ENCODE assay signal across 11 cellular contexts in genomic region chr20:21396921-21397340, GRCh38. TPM values are rescaled to one million over a fixed set of nuclear protein-coding genes. Genes with fewer than 3 reads are reported as not detected.
DNase-seq lines count a peak whose midpoint lies in the region; ATAC-seq and TF ChIP-seq lines count a peak whose summit lies in the region.
"Had no signal": no experiment of that assay in that cellular context is flagged by ENCODE, and none has a peak within 500 bp of the region (broad histone marks: within the 10 kb centered on the region; RNA-seq: fewer than 3 reads in every experiment).

No MANE protein-coding gene starts in this region.

- no peak for TF ChIP-seq CTCF in WERI-Rb-1 (IDR thresholded peaks at IDR 0.05; ENCODE audit: low read depth, low read length)

- H3K36me3 ChIP-seq in WERI-Rb-1 (no peaks in the 10 kb centered on the region), iPS-15b (ENCODE audit: control insufficient read depth, insufficient read depth, low read length) (no peaks in the 10 kb centered on the region), urinary bladder (ENCODE audit: insufficient read depth) (no peaks in the 10 kb centered on the region)

- H3K4me1 ChIP-seq in iPS-15b (ENCODE audit: control insufficient read depth, insufficient read depth, low read length) = no peaks in the 10 kb centered on the region
- H3K4me1 ChIP-seq in urinary bladder (ENCODE audit: insufficient read depth) = peaks cover 3% of the 10 kb centered on the region

- H3K27me3 ChIP-seq in WERI-Rb-1 (ENCODE audit: insufficient read depth, low read depth, severe bottlenecking) (peaks cover 2% of the 10 kb centered on the region), iPS-15b (ENCODE audit: control insufficient read depth, insufficient read depth, low read length) (peaks cover 95% of the 10 kb centered on the region)

- ATAC-seq in HG03469 (IDR thresholded peaks at IDR 0.05; ENCODE audit: unreplicated experiment) (no peak), HG03108 (IDR thresholded peaks at IDR 0.05; ENCODE audit: unreplicated experiment) (no peak), HG03521 (IDR thresholded peaks at IDR 0.05; ENCODE audit: unreplicated experiment) (no peak)

- no peak overlapping the region for H3K9ac ChIP-seq in iPS-15b (ENCODE audit: low read depth, low read length)

- peak overlapping the region; percentile 40 for H3K4me3 ChIP-seq in WERI-Rb-1 (ENCODE audit: low read depth, low read length)
- peak overlapping the region; percentile 39 for H3K4me3 ChIP-seq in iPS-15b (ENCODE audit: low read depth, low read length)
- H3K4me3 ChIP-seq in urinary bladder (ENCODE audit: low read depth, low read length) = peak overlapping the region; percentile 16

- peak overlapping the region; percentile 35 for H3K27ac ChIP-seq in WERI-Rb-1
- no peak overlapping the region for H3K27ac ChIP-seq in urinary bladder (ENCODE audit: low read depth)

- DNase-seq in stimulated activated CD4-positive, alpha-beta T cell treated with anti-CD3 and anti-CD28 coated beads, Interleukin-4, amount 100 ng/mL, for 1 hour = peak; percentile 8
- no peak for DNase-seq in stimulated activated CD4-positive, alpha-beta T cell treated with anti-CD3 and anti-CD28 coated beads, Interleukin-4, amount 100 ng/mL, for 24 hours
- DNase-seq in WERI-Rb-1 = peak; percentile 37
- DNase-seq: small intestine had no signal

- no peaks in the 10 kb centered on the region for H3K9me3 ChIP-seq in WERI-Rb-1 (ENCODE audit: severe bottlenecking)
- no peaks in the 10 kb centered on the region for H3K9me3 ChIP-seq in iPS-15b (ENCODE audit: control insufficient read depth, insufficient read depth, low read length)

- 2% methylated on average over 62 of the region's 62 CpGs for WGBS in urinary bladder

RNA-seq across cellular contexts. Expression of gene NKX2-4, which starts 0.4 kb away (rescaled TPM):
- not detected for total RNA-seq in urinary bladder
- not detected for polyA plus RNA-seq in urinary bladder
- total RNA-seq: LHCN-M2, temporal lobe had no signal
- polyA plus RNA-seq: small intestine had no signal
